15 cellular contexts compared by ENCODE assay signal in genomic region chr12:29163146-29163545, GRCh38.
"Had no signal": no experiment of that assay in that cellular context is flagged by ENCODE, and none has a peak within 500 bp of the region (broad histone marks: within the 10 kb centered on the region; RNA-seq: fewer than 3 reads in every experiment).

No MANE protein-coding gene starts in this region.

- H3K27ac ChIP-seq: body of pancreas, left ventricle myocardium inferior, testis had no signal

- H3K4me3 Mint-ChIP-seq: activated naive CD8-positive, alpha-beta T cell; activated T-cell treated with anti-CD3 and anti-CD28 coated beads, Interleukin-2, amount 50 U/mL, for 72 hours; naive thymus-derived CD8-positive, alpha-beta T cell had no signal

- H3K4me3 ChIP-seq: body of pancreas, esophagus squamous epithelium, heart right ventricle, left ventricle myocardium inferior, smooth muscle cell, testis had no signal

- H3K27ac Mint-ChIP-seq: activated naive CD8-positive, alpha-beta T cell; activated T-cell treated with anti-CD3 and anti-CD28 coated beads, Interleukin-2, amount 50 U/mL, for 72 hours; naive thymus-derived CD8-positive, alpha-beta T cell had no signal

- H3K27me3 Mint-ChIP-seq: activated naive CD8-positive, alpha-beta T cell; naive thymus-derived CD8-positive, alpha-beta T cell had no signal

- DNase-seq: activated CD4-positive, alpha-beta T cell treated with anti-CD3 and anti-CD28 coated beads, Interleukin-2, amount 50 U/mL, for 4 hours; activated gamma-delta T cell treated with Interleukin-2 at 50 U/mL for 16 hours; activated T-cell treated with anti-CD3 and anti-CD28 coated beads, Interleukin-2, amount 50 U/mL, for 72 hours; body of pancreas; caudate nucleus; esophagus squamous epithelium; heart right ventricle; left ventricle myocardium inferior; mesenchymal stem cell; naive thymus-derived CD8-positive, alpha-beta T cell; stimulated activated CD4-positive, alpha-beta T cell treated with anti-CD3 and anti-CD28 coated beads, Interleukin-4, amount 100 ng/mL, for 1 hour; testis had no signal

- ATAC-seq: activated T-cell treated with anti-CD3 and anti-CD28 coated beads, Interleukin-2, amount 50 U/mL, for 72 hours; body of pancreas; heart right ventricle; naive thymus-derived CD8-positive, alpha-beta T cell; sciatic nerve had no signal

- H3K27me3 ChIP-seq: body of pancreas, esophagus squamous epithelium, heart right ventricle, testis had no signal

- H3K36me3 Mint-ChIP-seq: activated naive CD8-positive, alpha-beta T cell had no signal
